In genomic region chr7:69603937-69604494, GRCh38 we compare ENCODE assay signal across 10 cellular contexts. TPM values are rescaled to one million over a fixed set of nuclear protein-coding genes. Genes with fewer than 3 reads are reported as not detected.
DNase-seq lines count a peak whose midpoint lies in the region; ATAC-seq and TF ChIP-seq lines count a peak whose summit lies in the region.
"Had no signal": no experiment of that assay in that cellular context is flagged by ENCODE, and none has a peak within 500 bp of the region (broad histone marks: within the 10 kb centered on the region; RNA-seq: fewer than 3 reads in every experiment).

No MANE protein-coding gene starts in this region.

- TF ChIP-seq EP300 in neural cell (conservative IDR thresholded peaks at IDR 0.05; ENCODE audit: poor library complexity, severe bottlenecking) = no peak

- H3K27ac ChIP-seq in neural cell (ENCODE audit: low read length) (no peak overlapping the region), neural progenitor cell (no peak overlapping the region)
- H3K27ac ChIP-seq: RWPE1 had no signal

- peaks cover 5% of the 10 kb centered on the region for H3K4me1 Mint-ChIP-seq in activated CD4-positive, alpha-beta T cell treated with anti-CD3 and anti-CD28 coated beads, Interleukin-2, amount 10 ng/mL, durations not matched to agents 24 days and 14 days
- H3K4me1 Mint-ChIP-seq in neural progenitor cell = peaks cover 21% of the 10 kb centered on the region

- no peaks in the 10 kb centered on the region for H3F3A ChIP-seq in neural cell (ENCODE audit: insufficient read depth, low read length, poor library complexity, severe bottlenecking)
- peaks cover 4% of the 10 kb centered on the region for H3F3A ChIP-seq in neural progenitor cell (ENCODE audit: low read depth)

- no peak for TF ChIP-seq RAD21 in neural cell (conservative IDR thresholded peaks at IDR 0.05)

- no peak overlapping the region for H2AFZ ChIP-seq in neural cell (ENCODE audit: low read depth, low read length)
- H2AFZ ChIP-seq in neural progenitor cell (replicated peaks) = no peak overlapping the region

- no peak overlapping the region for H3K4me3 Mint-ChIP-seq in activated CD4-positive, alpha-beta T cell treated with anti-CD3 and anti-CD28 coated beads, Interleukin-2, amount 10 ng/mL, durations not matched to agents 24 days and 14 days
- no peak overlapping the region for H3K4me3 Mint-ChIP-seq in neural progenitor cell

- no peaks in the 10 kb centered on the region for H3K9me2 ChIP-seq in neural cell (ENCODE audit: insufficient read depth, low read length)

- H3K9ac ChIP-seq in neural cell (ENCODE audit: low read length) (no peak overlapping the region), neural progenitor cell (no peak overlapping the region)

- H3K79me2 ChIP-seq in neural cell (replicated peaks; ENCODE audit: insufficient read depth, low read length) (peaks cover 94% of the 10 kb centered on the region), neural progenitor cell (ENCODE audit: low read depth) (peaks cover 14% of the 10 kb centered on the region)

- peaks cover 22% of the 10 kb centered on the region for H3K27me3 Mint-ChIP-seq in activated CD4-positive, alpha-beta T cell treated with anti-CD3 and anti-CD28 coated beads, Interleukin-2, amount 10 ng/mL, durations not matched to agents 24 days and 14 days
- no peaks in the 10 kb centered on the region for H3K27me3 Mint-ChIP-seq in neural progenitor cell (ENCODE audit: insufficient read depth, low read depth)

- peaks cover 23% of the 10 kb centered on the region for H4K20me1 ChIP-seq in neural cell (ENCODE audit: insufficient read depth)
- peaks cover 86% of the 10 kb centered on the region for H4K20me1 ChIP-seq in neural progenitor cell (ENCODE audit: low read depth)

- intact Hi-C loops in activated CD4-positive, alpha-beta T cell treated with anti-CD3 and anti-CD28 coated beads, Interleukin-2, amount 10 ng/mL, durations not matched to agents 24 days and 14 days (cut with micrococcal nuclease) = no loop called here

- H3K9me3 Mint-ChIP-seq in activated CD4-positive, alpha-beta T cell treated with anti-CD3 and anti-CD28 coated beads, Interleukin-2, amount 10 ng/mL, durations not matched to agents 24 days and 14 days = no peaks in the 10 kb centered on the region
- H3K9me3 Mint-ChIP-seq in neural progenitor cell = no peaks in the 10 kb centered on the region

- H3K9me3 ChIP-seq in neural cell (ENCODE audit: low read length) = no peaks in the 10 kb centered on the region
- no peaks in the 10 kb centered on the region for H3K9me3 ChIP-seq in neural progenitor cell (ENCODE audit: low read depth)

- no peak overlapping the region for H3K27ac Mint-ChIP-seq in activated CD4-positive, alpha-beta T cell treated with anti-CD3 and anti-CD28 coated beads, Interleukin-2, amount 10 ng/mL, durations not matched to agents 24 days and 14 days
- no peak overlapping the region for H3K27ac Mint-ChIP-seq in neural progenitor cell

- ATAC-seq in GM21528 (IDR thresholded peaks at IDR 0.05; ENCODE audit: low FRiP score, unreplicated experiment) (peak; percentile 68), HG03432 (IDR thresholded peaks at IDR 0.05; ENCODE audit: unreplicated experiment) (peak; percentile 86)

- no peaks in the 10 kb centered on the region for H3K27me3 ChIP-seq in neural cell (ENCODE audit: insufficient read depth, low read depth, low read length)
- peaks cover 92% of the 10 kb centered on the region for H3K27me3 ChIP-seq in neural progenitor cell

- H3K36me3 ChIP-seq in neural cell (ENCODE audit: insufficient read depth, low read length) = no peaks in the 10 kb centered on the region
- no peaks in the 10 kb centered on the region for H3K36me3 ChIP-seq in neural progenitor cell

- peaks cover 24% of the 10 kb centered on the region for H3K4me1 ChIP-seq in neural progenitor cell

- no peaks in the 10 kb centered on the region for H3K36me3 Mint-ChIP-seq in activated CD4-positive, alpha-beta T cell treated with anti-CD3 and anti-CD28 coated beads, Interleukin-2, amount 10 ng/mL, durations not matched to agents 24 days and 14 days (ENCODE audit: low read depth)
- H3K36me3 Mint-ChIP-seq in neural progenitor cell = no peaks in the 10 kb centered on the region

- TF ChIP-seq CTCF in neural cell (IDR thresholded peaks at IDR 0.05; ENCODE audit: poor library complexity, severe bottlenecking) = no peak
- no peak for TF ChIP-seq CTCF in neural progenitor cell (IDR thresholded peaks at IDR 0.05)

- H3K4me2 ChIP-seq in neural cell (ENCODE audit: low read length) (peak overlapping the region; percentile 9), neural progenitor cell (no peak overlapping the region)

- H3K4me3 ChIP-seq in neural cell (ENCODE audit: low read length) (peak overlapping the region; percentile 95), neural progenitor cell (no peak overlapping the region)

- peak; percentile 55 for DNase-seq in activated CD4-positive, alpha-beta T cell treated with anti-CD3 and anti-CD28 coated beads, Interleukin-2, amount 10 ng/mL, durations not matched to agents 24 days and 14 days
- no peak for DNase-seq in activated CD4-positive, alpha-beta T cell treated with anti-CD3 and anti-CD28 coated beads, Interleukin-2, amount 50 U/mL, for 1 hour
- DNase-seq in neural progenitor cell (ENCODE audit: low spot score) = no peak
- DNase-seq in midbrain (lab: John Stamatoyannopoulos, UW) = no peak
- DNase-seq in NOMO-1 treated with dmso at 0.1 percent for 144 hours (lab: John Stamatoyannopoulos, UW; ENCODE audit: unreplicated experiment) = no peak
- DNase-seq: cortex of kidney had no signal

TF ChIP-seq in neural cell, 6 proteins besides CTCF, POLR2A, EP300 and RAD21:
- no peak for TF ChIP-seq MXI1 (conservative IDR thresholded peaks at IDR 0.05; ENCODE audit: poor library complexity, severe bottlenecking)
- TF ChIP-seq REST (IDR thresholded peaks at IDR 0.05; ENCODE audit: borderline replicate concordance) = no peak
- TF ChIP-seq SMC3 (conservative IDR thresholded peaks at IDR 0.05; ENCODE audit: poor library complexity) = no peak
- no peak for TF ChIP-seq EZH2 (IDR thresholded peaks at IDR 0.05; ENCODE audit: borderline replicate concordance, insufficient read depth, low read length, poor library complexity, severe bottlenecking)
- TF ChIP-seq TAF1 (IDR thresholded peaks at IDR 0.05; ENCODE audit: low read depth) = no peak
- TF ChIP-seq POLR2AphosphoS5 (IDR thresholded peaks at IDR 0.05) = no peak

RNA-seq across cellular contexts. Expression of gene AUTS2, which starts 5.7 kb away (rescaled TPM):
- total RNA-seq in activated CD4-positive, alpha-beta T cell treated with anti-CD3 and anti-CD28 coated beads, Interleukin-2, amount 10 ng/mL, durations not matched to agents 24 days and 14 days = 0.76 and 2.1 TPM in 2 replicates
- 97.3 and 124 TPM in 2 replicates for polyA plus RNA-seq in neural cell
- 312 and 399 TPM in 2 replicates for polyA minus RNA-seq in neural cell
- total RNA-seq in neural progenitor cell (ENCODE audit: low replicate concordance) = 47.1 and 50.0 TPM in 2 replicates

Comparison
In these comparisons a context has a peak if more than half of its experiments do, and no peak if none do; other contexts are left out.
1. RNA of gene AUTS2, which starts 5.7 kb away (total RNA-seq): 47.1 to 50.0 TPM in neural progenitor cell; 0.76 to 2.1 TPM in activated CD4-positive, alpha-beta T cell treated with anti-CD3 and anti-CD28 coated beads, Interleukin-2, amount 10 ng/mL, durations not matched to agents 24 days and 14 days; every median in the first group is over 10 times any median in the second.